Comparison of ENCODE assay signal across 1 cellular context in genomic region chr17:76640550-76641380, GRCh38.
TF ChIP-seq lines count a peak whose summit lies in the region.

No MANE protein-coding gene starts in this region.

TF ChIP-seq in HEK293, 187 proteins besides CTCF, POLR2A, EP300 and RAD21 (continued from another document):
- TF ChIP-seq ZNF624 (tag by site-specific recombination; IDR thresholded peaks at IDR 0.05) (no peak), ZBTB20 (tag by site-specific recombination; IDR thresholded peaks at IDR 0.05) (0 out of 2 replicates have a peak, but pooled peaks have one; percentile 11), ZNF335 (tag by site-specific recombination; conservative IDR thresholded peaks at IDR 0.05) (peak; percentile 43), ZEB2 (tag by site-specific recombination; IDR thresholded peaks at IDR 0.05) (peak; percentile 40; the same call in 1 of the 2 replicates), ZNF629 (tag by site-specific recombination; IDR thresholded peaks at IDR 0.05) (0 out of 2 replicates have a peak, but pooled peaks have one; percentile 32), ZNF585B (tag by site-specific recombination; IDR thresholded peaks at IDR 0.05) (no peak), IKZF3 (tag by site-specific recombination; IDR thresholded peaks at IDR 0.05) (peak; percentile 75), TRIM28 (IDR thresholded peaks at IDR 0.05; ENCODE audit: borderline replicate concordance, low read length) (peak; percentile 65; the same call in 1 of the 2 replicates), SALL2 (tag by site-specific recombination; IDR thresholded peaks at IDR 0.05; ENCODE audit: borderline replicate concordance) (no peak), ZNF148 (tag by site-specific recombination; IDR thresholded peaks at IDR 0.05; ENCODE audit: borderline replicate concordance) (no peak), YY2 (tag by site-specific recombination; IDR thresholded peaks at IDR 0.05) (no peak), ZNF660 (tag by site-specific recombination; IDR thresholded peaks at IDR 0.05) (peak; percentile 21; the same call in 1 of the 2 replicates), FEZF1 (tag by site-specific recombination; IDR thresholded peaks at IDR 0.05) (no peak), ZNF555 (tag by site-specific recombination; conservative IDR thresholded peaks at IDR 0.05) (no peak), BCL6B (tag by site-specific recombination; IDR thresholded peaks at IDR 0.05) (peak; percentile 60; the same call in 1 of the 2 replicates), ZNF423 (tag by site-specific recombination; IDR thresholded peaks at IDR 0.05) (no peak), ZNF132 (tag by site-specific recombination; IDR thresholded peaks at IDR 0.05; ENCODE audit: borderline replicate concordance) (no peak), ZNF398 (tag by site-specific recombination; IDR thresholded peaks at IDR 0.05) (peak; percentile 40; the same call in 1 of the 2 replicates), ZNF175 (tag by site-specific recombination; IDR thresholded peaks at IDR 0.05) (no peak), ZSCAN30 (tag by site-specific recombination; IDR thresholded peaks at IDR 0.05) (peak; percentile 40; the same call in 1 of the 2 replicates), ZNF366 (tag by site-specific recombination; conservative IDR thresholded peaks at IDR 0.05) (0 out of 2 replicates have a peak, but pooled peaks have one; percentile 33), PRDM4 (tag by site-specific recombination; IDR thresholded peaks at IDR 0.05) (0 out of 2 replicates have a peak, but pooled peaks have one; percentile 19), PRDM6 (tag by site-specific recombination; IDR thresholded peaks at IDR 0.05) (peak; percentile 65)
